Comparison of ENCODE assay signal across 16 cellular contexts in the genomic region with DNA sequence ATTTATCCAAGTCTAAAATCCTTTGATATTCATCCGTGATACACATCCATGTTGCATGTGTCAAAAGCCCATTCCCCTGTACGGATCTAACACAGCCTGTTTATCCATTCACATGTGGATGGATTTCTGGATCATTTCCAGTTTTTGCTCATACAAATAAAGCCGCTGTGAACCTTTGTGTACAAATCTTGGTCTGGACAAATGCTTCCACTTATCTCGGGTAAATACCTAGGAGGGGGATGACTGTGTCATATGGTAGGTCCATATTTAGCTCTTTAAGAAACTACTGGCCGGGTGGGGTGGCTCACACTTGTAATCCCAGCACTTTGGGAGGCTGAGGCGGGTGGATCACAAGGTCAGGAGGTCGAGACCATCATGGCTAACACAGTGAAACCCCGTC. TPM values are rescaled to one million over a fixed set of nuclear protein-coding genes. Genes with fewer than 3 reads are reported as not detected.
DNase-seq lines count a peak whose midpoint lies in the region; ATAC-seq and TF ChIP-seq lines count a peak whose summit lies in the region.
"Had no signal": no experiment of that assay in that cellular context is flagged by ENCODE, and none has a peak within 500 bp of the region (broad histone marks: within the 10 kb centered on the region; RNA-seq: fewer than 3 reads in every experiment).

No MANE protein-coding gene starts in this region.

- intact Hi-C loops in lower lobe of right lung (cut with DNase I), result no loop called here

- no peak overlapping the region for H3K27ac Mint-ChIP-seq in GM23338

- 0 out of 2 replicates have a peak overlapping the region, but pooled peaks have one; percentile 20 for H3K4me2 ChIP-seq in GM23338

- no peak for DNase-seq in GM23338 (ENCODE audit: low spot score)
- peak; percentile 61 for DNase-seq in NCI-H345 (lab: John Stamatoyannopoulos, UW)
- no peak for DNase-seq in WERI-Rb-1
- DNase-seq in lower lobe of right lung, result peak; percentile 15
- DNase-seq in globus pallidus (ENCODE audit: low spot score), result no peak
- DNase-seq in COLO668 (lab: John Stamatoyannopoulos, UW; ENCODE audit: unreplicated experiment), result no peak
- DNase-seq: DMS79 treated with DMSO at 0.1 percent for 48 hours, HCEC 1CT, NCI-H1417, NCI-H2107, NCI-H226, NCI-H526 treated with DMSO at 0.1 percent for 48 hours, SHP77 treated with DMSO at 0.1 percent for 48 hours, T-helper 1 cell had no signal

- peaks cover 7% of the 10 kb centered on the region; the same call in 2 of the 3 replicates for H3K4me1 Mint-ChIP-seq in GM23338

- peaks cover 13% of the 10 kb centered on the region for H3K4me1 ChIP-seq in GM23338 (ENCODE audit: insufficient read depth)
- H3K4me1 ChIP-seq in lower lobe of right lung, result no peaks in the 10 kb centered on the region

- 0 out of 2 replicates have a peak, but pooled peaks cover 2% of the 10 kb centered on the region for H3F3A ChIP-seq in GM23338 (replicated peaks; ENCODE audit: low read depth)

- H3K9me3 ChIP-seq in WERI-Rb-1 (ENCODE audit: severe bottlenecking) (peaks cover 32% of the 10 kb centered on the region), lower lobe of right lung (peaks cover 4% of the 10 kb centered on the region)

- no peaks in the 10 kb centered on the region for H4K20me1 ChIP-seq in GM23338 (replicated peaks; ENCODE audit: insufficient read depth)

- ATAC-seq in GM23338 (no peak), lower lobe of right lung (peak; percentile 42 to 71), HG03354 (IDR thresholded peaks at IDR 0.05; ENCODE audit: poor library complexity, severe bottlenecking, unreplicated experiment) (no peak)
- ATAC-seq: SK-N-SH treated with all-trans-retinoic acid at 6 μM for 48 hours had no signal

- 0 out of 2 replicates have a peak, but pooled peaks cover 5% of the 10 kb centered on the region for H3K9me2 ChIP-seq in GM23338 (ENCODE audit: insufficient read depth)

- H3K4me3 ChIP-seq in GM23338, result no peak overlapping the region
- no peak overlapping the region for H3K4me3 ChIP-seq in WERI-Rb-1 (ENCODE audit: low read depth, low read length)
- H3K4me3 ChIP-seq in lower lobe of right lung, result no peak overlapping the region

- no peak overlapping the region; the same call in 2 of the 3 replicates for H3K4me3 Mint-ChIP-seq in GM23338

- peaks cover 32% of the 10 kb centered on the region for H3K9me3 Mint-ChIP-seq in GM23338

- H2AFZ ChIP-seq in GM23338, result no peak overlapping the region

- peaks cover 13% of the 10 kb centered on the region for H3K27me3 Mint-ChIP-seq in GM23338 (ENCODE audit: insufficient read depth, low read depth, poor library complexity)

- H3K36me3 ChIP-seq in GM23338 (ENCODE audit: insufficient read depth), result peaks cover 21% of the 10 kb centered on the region
- peaks cover 55% of the 10 kb centered on the region for H3K36me3 ChIP-seq in WERI-Rb-1
- H3K36me3 ChIP-seq in lower lobe of right lung, result peaks cover 26% of the 10 kb centered on the region

- H3K27me3 ChIP-seq in GM23338 (ENCODE audit: insufficient read depth), result peaks cover 17% of the 10 kb centered on the region
- H3K27me3 ChIP-seq in WERI-Rb-1 (ENCODE audit: insufficient read depth, low read depth, severe bottlenecking), result no peaks in the 10 kb centered on the region
- H3K27me3 ChIP-seq in lower lobe of right lung (ENCODE audit: low read depth), result no peaks in the 10 kb centered on the region

- H3K27ac ChIP-seq in GM23338 (ENCODE audit: low read depth) (peak overlapping the region; percentile 26; the same call in 1 of the 2 replicates), WERI-Rb-1 (peak overlapping the region; percentile 59), lower lobe of right lung (peak overlapping the region; percentile 46)

- H3K79me2 ChIP-seq in GM23338 (replicated peaks; ENCODE audit: insufficient read depth), result no peaks in the 10 kb centered on the region

- peaks cover 54% of the 10 kb centered on the region for H3K36me3 Mint-ChIP-seq in GM23338 (ENCODE audit: low read depth)

- TF ChIP-seq CTCF in GM23338 (conservative IDR thresholded peaks at IDR 0.05; ENCODE audit: low read depth in 2 of 2) (no peak), WERI-Rb-1 (IDR thresholded peaks at IDR 0.05; ENCODE audit: low read depth, low read length) (no peak), lower lobe of right lung (IDR thresholded peaks at IDR 0.05) (no peak)

TF ChIP-seq in GM23338, 12 proteins besides CTCF, POLR2A, EP300 and RAD21 (continues in another document):
- TF ChIP-seq ZNF114 (CRISPR knock-in tag; IDR thresholded peaks at IDR 0.05) (no peak), EZH2 (IDR thresholded peaks at IDR 0.05; ENCODE audit: low read depth, unreplicated experiment) (no peak), EZH2phosphoT487 (IDR thresholded peaks at IDR 0.05; ENCODE audit: unreplicated experiment) (no peak), CREB1 (CRISPR knock-in tag; IDR thresholded peaks at IDR 0.05; ENCODE audit: low read depth) (no peak), NANOG (IDR thresholded peaks at IDR 0.05; ENCODE audit: borderline replicate concordance) (no peak), POLR2AphosphoS5 (IDR thresholded peaks at IDR 0.05; ENCODE audit: low read depth) (no peak), STAT1 (IDR thresholded peaks at IDR 0.05; ENCODE audit: unreplicated experiment) (no peak), ETS1 (IDR thresholded peaks at IDR 0.05) (no peak)
- TF ChIP-seq, protein P1, sequence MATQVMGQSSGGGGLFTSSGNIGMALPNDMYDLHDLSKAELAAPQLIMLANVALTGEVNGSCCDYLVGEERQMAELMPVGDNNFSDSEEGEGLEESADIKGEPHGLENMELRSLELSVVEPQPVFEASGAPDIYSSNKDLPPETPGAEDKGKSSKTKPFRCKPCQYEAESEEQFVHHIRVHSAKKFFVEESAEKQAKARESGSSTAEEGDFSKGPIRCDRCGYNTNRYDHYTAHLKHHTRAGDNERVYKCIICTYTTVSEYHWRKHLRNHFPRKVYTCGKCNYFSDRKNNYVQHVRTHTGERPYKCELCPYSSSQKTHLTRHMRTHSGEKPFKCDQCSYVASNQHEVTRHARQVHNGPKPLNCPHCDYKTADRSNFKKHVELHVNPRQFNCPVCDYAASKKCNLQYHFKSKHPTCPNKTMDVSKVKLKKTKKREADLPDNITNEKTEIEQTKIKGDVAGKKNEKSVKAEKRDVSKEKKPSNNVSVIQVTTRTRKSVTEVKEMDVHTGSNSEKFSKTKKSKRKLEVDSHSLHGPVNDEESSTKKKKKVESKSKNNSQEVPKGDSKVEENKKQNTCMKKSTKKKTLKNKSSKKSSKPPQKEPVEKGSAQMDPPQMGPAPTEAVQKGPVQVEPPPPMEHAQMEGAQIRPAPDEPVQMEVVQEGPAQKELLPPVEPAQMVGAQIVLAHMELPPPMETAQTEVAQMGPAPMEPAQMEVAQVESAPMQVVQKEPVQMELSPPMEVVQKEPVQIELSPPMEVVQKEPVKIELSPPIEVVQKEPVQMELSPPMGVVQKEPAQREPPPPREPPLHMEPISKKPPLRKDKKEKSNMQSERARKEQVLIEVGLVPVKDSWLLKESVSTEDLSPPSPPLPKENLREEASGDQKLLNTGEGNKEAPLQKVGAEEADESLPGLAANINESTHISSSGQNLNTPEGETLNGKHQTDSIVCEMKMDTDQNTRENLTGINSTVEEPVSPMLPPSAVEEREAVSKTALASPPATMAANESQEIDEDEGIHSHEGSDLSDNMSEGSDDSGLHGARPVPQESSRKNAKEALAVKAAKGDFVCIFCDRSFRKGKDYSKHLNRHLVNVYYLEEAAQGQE (IDR thresholded peaks at IDR 0.05; ENCODE audit: unreplicated experiment), result no peak

RNA-seq across cellular contexts. Expression of gene TBCD, which starts 6.3 kb away (rescaled TPM):
- 116 and 122 TPM in 2 replicates for total RNA-seq in GM23338 (2014; rRNA removed; shearing (Covaris generic))
- 72.4 and 75.0 TPM in 2 replicates for polyA plus RNA-seq in GM23338 (2016; fragmentation: Nextera tagmentation; extraction: Ambion mirVana)
- total RNA-seq in lower lobe of right lung, result 84.8 TPM

RNA-seq across cellular contexts. Expression of gene FN3K, which starts 10.1 kb away (rescaled TPM):
- 11.0 and 12.9 TPM in 2 replicates for total RNA-seq in GM23338 (2014; rRNA removed; shearing (Covaris generic))
- 5.3 TPM in 2 replicates for polyA plus RNA-seq in GM23338 (2016; fragmentation: Nextera tagmentation; extraction: Ambion mirVana)
- total RNA-seq in lower lobe of right lung, result 27.9 TPM

RNA-seq across cellular contexts. Expression of gene FN3KRP, which starts 29.0 kb away (rescaled TPM):
- total RNA-seq in GM23338 (2014; rRNA removed; shearing (Covaris generic)), result 13.2 and 15.9 TPM in 2 replicates
- polyA plus RNA-seq in GM23338 (2016; fragmentation: Nextera tagmentation; extraction: Ambion mirVana), result 15.1 and 16.7 TPM in 2 replicates
- total RNA-seq in lower lobe of right lung, result 28.1 TPM

RNA-seq across cellular contexts. Expression of gene RAB40B, which starts 47.0 kb away (rescaled TPM):
- 5.2 and 10.8 TPM in 2 replicates for total RNA-seq in GM23338 (2014; rRNA removed; shearing (Covaris generic))
- polyA plus RNA-seq in GM23338 (2016; fragmentation: Nextera tagmentation; extraction: Ambion mirVana), result 2.8 and 4.2 TPM in 2 replicates
- 10.2 TPM for total RNA-seq in lower lobe of right lung

Comparison
In these comparisons a context has a peak if more than half of its experiments do, and no peak if none do; other contexts are left out.
1. ATAC-seq: peak in lower lobe of right lung (2 of 2); none in GM23338 (single experiment) and HG03354 (single experiment).
2. DNase-seq: peak in NCI-H345 (single experiment) and lower lobe of right lung (single experiment); none in GM23338 (single experiment), WERI-Rb-1 (single experiment), globus pallidus (single experiment) and COLO668 (single experiment).
3. Peak in every context shown above with its lines, with median percentiles within 50 percentile points of each other: H3K27ac ChIP-seq.